18 cellular contexts compared by ENCODE assay signal in the genomic region with DNA sequence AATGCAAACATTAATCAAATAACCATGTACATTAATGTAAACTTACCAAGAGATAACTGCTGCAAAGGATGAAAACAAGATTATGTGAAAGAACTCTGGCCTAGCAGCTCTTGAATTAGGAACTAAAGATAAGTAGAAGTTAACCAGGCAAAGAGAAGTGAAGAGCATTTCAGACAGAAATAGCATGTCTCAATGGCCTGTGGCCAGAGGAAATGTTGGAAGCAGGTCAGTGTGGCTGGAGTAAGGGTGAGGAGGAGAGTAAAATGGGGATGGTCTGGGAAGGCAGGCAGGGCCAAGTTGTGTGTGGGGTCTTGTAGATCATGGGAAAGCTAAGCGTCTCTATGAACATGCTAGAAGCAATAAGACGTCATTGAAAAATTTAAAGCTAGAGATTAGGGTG.
DNase-seq lines count a peak whose midpoint lies in the region; ATAC-seq and TF ChIP-seq lines count a peak whose summit lies in the region.
"Had no signal": no experiment of that assay in that cellular context is flagged by ENCODE, and none has a peak within 500 bp of the region (broad histone marks: within the 10 kb centered on the region; RNA-seq: fewer than 3 reads in every experiment).

No MANE protein-coding gene starts in this region.

- H3K9me3 ChIP-seq in suprapubic skin, result no peaks in the 10 kb centered on the region
- H3K9me3 ChIP-seq: BLaER1, Caco-2 had no signal

- no peaks in the 10 kb centered on the region for H3K36me3 ChIP-seq in suprapubic skin
- H3K36me3 ChIP-seq: BLaER1 had no signal

- intact Hi-C loops in Right ventricle myocardium superior (cut with DNase I), result no loop called here
- intact Hi-C loops in left cardiac atrium (cut with DNase I), result no loop called here

- DNase-seq in Right ventricle myocardium superior (no peak), left cardiac atrium (no peak), suprapubic skin (ENCODE audit: low spot score in 2 of 2) (no peak), HuH-7 (ENCODE audit: low spot score) (no peak), glomerular visceral epithelial cell (ENCODE audit: extremely low spot score) (no peak)
- DNase-seq: Caco-2; CD4-positive, CD25-positive, alpha-beta regulatory T cell; CD8-positive, alpha-beta T cell; DMS153; DND-41; GOT3; H7; HFFc6 had no signal

- no peak for TF ChIP-seq POLR2A in suprapubic skin (IDR thresholded peaks at IDR 0.05)

- no peak for TF ChIP-seq CTCF in suprapubic skin (IDR thresholded peaks at IDR 0.05)

- H3K4me1 ChIP-seq in suprapubic skin, result peaks cover 6% of the 10 kb centered on the region
- H3K4me1 ChIP-seq: BLaER1, Caco-2 had no signal

- no peaks in the 10 kb centered on the region for H3K27me3 ChIP-seq in suprapubic skin
- H3K27me3 ChIP-seq: BLaER1 had no signal

- WGBS in suprapubic skin, result 84% methylated on average over 2 of the region's 2 CpGs

- peak overlapping the region; percentile 10 for H3K27ac ChIP-seq in angular gyrus (ENCODE audit: low read depth, low read length)
- peak overlapping the region; percentile 80 for H3K27ac ChIP-seq in suprapubic skin
- H3K27ac ChIP-seq: 22Rv1, BLaER1, C4-2B had no signal

- no peak for TF ChIP-seq EP300 in suprapubic skin (IDR thresholded peaks at IDR 0.05)

- ATAC-seq in Right ventricle myocardium superior (ENCODE audit: poor library complexity) (peak; percentile 49), left cardiac atrium (no peak)
- ATAC-seq: CD8-positive, alpha-beta T cell; HCT116 had no signal

- H3K4me3 ChIP-seq in suprapubic skin, result no peak overlapping the region
- H3K4me3 ChIP-seq: BLaER1 had no signal
